ENCODE assay signal across 24 cellular contexts in the genomic region with DNA sequence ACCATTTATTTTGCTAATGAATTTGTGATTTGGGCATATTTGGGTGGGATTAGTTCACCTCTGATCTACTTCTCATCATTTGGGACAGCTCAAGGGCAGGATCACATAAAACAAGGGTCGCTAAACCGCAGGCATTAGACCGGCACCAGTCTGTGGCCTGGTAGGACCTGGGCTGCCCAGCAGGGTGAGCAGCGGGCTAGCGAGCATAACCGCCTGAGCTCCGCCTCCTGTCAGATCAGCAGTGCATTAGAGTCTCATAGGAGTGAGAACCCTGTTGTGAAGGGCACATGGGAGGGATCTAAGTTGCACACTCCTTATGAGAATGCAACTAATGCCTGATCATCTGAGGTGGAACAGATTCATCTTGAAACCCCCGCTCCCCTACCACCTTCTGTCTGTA.
DNase-seq lines count a peak whose midpoint lies in the region; ATAC-seq and TF ChIP-seq lines count a peak whose summit lies in the region.
"Had no signal": no experiment of that assay in that cellular context is flagged by ENCODE, and none has a peak within 500 bp of the region (broad histone marks: within the 10 kb centered on the region; RNA-seq: fewer than 3 reads in every experiment).

No MANE protein-coding gene starts in this region.

- no peaks in the 10 kb centered on the region for H3K9me3 ChIP-seq in A673 (ENCODE audit: low read depth, low read length, poor library complexity, severe bottlenecking)
- peaks cover 4% of the 10 kb centered on the region for H3K9me3 ChIP-seq in endodermal cell (ENCODE audit: control insufficient read depth, low read length)
- H3K9me3 ChIP-seq in CD8-positive, alpha-beta T cell (ENCODE audit: low read length), result no peaks in the 10 kb centered on the region
- H3K9me3 ChIP-seq: SJSA1 had no signal

- H3K4me3 Mint-ChIP-seq in endodermal cell, result no peak overlapping the region
- H3K4me3 Mint-ChIP-seq in CD8-positive, alpha-beta T cell, result no peak overlapping the region
- no peak overlapping the region for H3K4me3 Mint-ChIP-seq in activated naive CD8-positive, alpha-beta T cell treated with anti-CD3 and anti-CD28 coated beads, Interleukin-2, amount 50 U/mL, for 24 hours
- H3K4me3 Mint-ChIP-seq: CD4-positive, alpha-beta memory T cell had no signal

- H3K27ac ChIP-seq in A673 (ENCODE audit: low read depth, low read length, poor library complexity, severe bottlenecking) (no peak overlapping the region), endodermal cell (ENCODE audit: low read depth, low read length) (no peak overlapping the region)
- H3K27ac ChIP-seq in CD8-positive, alpha-beta T cell (ENCODE audit: low read depth, low read length), result no peak overlapping the region
- H3K27ac ChIP-seq: GM23248, KMS-11, SJSA1 had no signal

- CTCF ChIA-PET in A673 (lab: Charles Lee), result no interaction called here
- CTCF ChIA-PET in CD8-positive, alpha-beta T cell (lab: Charles Lee), result no interaction called here

- no peak overlapping the region for H3K27ac Mint-ChIP-seq in endodermal cell
- H3K27ac Mint-ChIP-seq in CD8-positive, alpha-beta T cell, result no peak overlapping the region
- H3K27ac Mint-ChIP-seq in activated naive CD8-positive, alpha-beta T cell treated with anti-CD3 and anti-CD28 coated beads, Interleukin-2, amount 50 U/mL, for 24 hours, result no peak overlapping the region
- H3K27ac Mint-ChIP-seq: CD4-positive, alpha-beta memory T cell had no signal

- no peaks in the 10 kb centered on the region for H3K36me3 ChIP-seq in A673 (ENCODE audit: insufficient read depth, low read length, poor library complexity, severe bottlenecking)
- no peaks in the 10 kb centered on the region for H3K36me3 ChIP-seq in endodermal cell (ENCODE audit: control insufficient read depth, insufficient read depth, low read length)
- H3K36me3 ChIP-seq in CD8-positive, alpha-beta T cell (ENCODE audit: insufficient read depth, low read length), result no peaks in the 10 kb centered on the region
- H3K36me3 ChIP-seq: SJSA1 had no signal

- POLR2A ChIA-PET in A673 (lab: Charles Lee; ENCODE audit: low non-redundant PET), result no interaction called here
- POLR2A ChIA-PET in CD8-positive, alpha-beta T cell (lab: Charles Lee), result no interaction called here

- H3K9me3 Mint-ChIP-seq in endodermal cell, result peaks cover 5% of the 10 kb centered on the region
- peaks cover 27% of the 10 kb centered on the region for H3K9me3 Mint-ChIP-seq in CD8-positive, alpha-beta T cell
- H3K9me3 Mint-ChIP-seq in activated naive CD8-positive, alpha-beta T cell treated with anti-CD3 and anti-CD28 coated beads, Interleukin-2, amount 50 U/mL, for 24 hours, result peaks cover 24% of the 10 kb centered on the region

- H3K4me3 ChIP-seq in A673 (ENCODE audit: low read depth, low read length, poor library complexity, severe bottlenecking) (no peak overlapping the region), NB4 (ENCODE audit: low read depth, low read length) (no peak overlapping the region), endodermal cell (ENCODE audit: low read length) (no peak overlapping the region)
- H3K4me3 ChIP-seq in CD8-positive, alpha-beta T cell (ENCODE audit: low read depth, low read length), result no peak overlapping the region
- H3K4me3 ChIP-seq: GM23248, SJSA1 had no signal

- no peak for TF ChIP-seq CTCF in A673 (conservative IDR thresholded peaks at IDR 0.05; ENCODE audit: low read depth, low read length)
- TF ChIP-seq CTCF in NB4 (IDR thresholded peaks at IDR 0.05; ENCODE audit: low read depth, low read length), result no peak
- TF ChIP-seq CTCF in endodermal cell (conservative IDR thresholded peaks at IDR 0.05), result peak; percentile 23
- no peak for TF ChIP-seq CTCF in CD8-positive, alpha-beta T cell (IDR thresholded peaks at IDR 0.05)

- H3K4me1 Mint-ChIP-seq in endodermal cell, result no peaks in the 10 kb centered on the region
- H3K4me1 Mint-ChIP-seq in CD8-positive, alpha-beta T cell (ENCODE audit: low read depth), result no peaks in the 10 kb centered on the region
- no peaks in the 10 kb centered on the region for H3K4me1 Mint-ChIP-seq in activated naive CD8-positive, alpha-beta T cell treated with anti-CD3 and anti-CD28 coated beads, Interleukin-2, amount 50 U/mL, for 24 hours
- H3K4me1 Mint-ChIP-seq: CD4-positive, alpha-beta memory T cell had no signal

- no peak for TF ChIP-seq POLR2A in NB4 (IDR thresholded peaks at IDR 0.05; ENCODE audit: extremely low read depth, insufficient read length)

- H3K9ac ChIP-seq in endodermal cell (ENCODE audit: extremely low read depth, low read length, poor library complexity, severe bottlenecking), result no peak overlapping the region
- H3K9ac ChIP-seq: GM23248, KMS-11 had no signal

- intact Hi-C loops in A673 (cut with micrococcal nuclease; ENCODE audit: unreplicated experiment), result no loop called here
- intact Hi-C loops in CD8-positive, alpha-beta T cell (cut with DNase I, micrococcal nuclease), result no loop called here

- no peaks in the 10 kb centered on the region for H3K27me3 Mint-ChIP-seq in endodermal cell (ENCODE audit: insufficient read depth)
- no peaks in the 10 kb centered on the region for H3K27me3 Mint-ChIP-seq in CD8-positive, alpha-beta T cell (ENCODE audit: low read depth)
- no peaks in the 10 kb centered on the region for H3K27me3 Mint-ChIP-seq in activated naive CD8-positive, alpha-beta T cell treated with anti-CD3 and anti-CD28 coated beads, Interleukin-2, amount 50 U/mL, for 24 hours
- H3K27me3 Mint-ChIP-seq: CD4-positive, alpha-beta memory T cell had no signal

- no peak for ATAC-seq in CD8-positive, alpha-beta T cell
- no peak for ATAC-seq in activated naive CD8-positive, alpha-beta T cell treated with anti-CD3 and anti-CD28 coated beads, Interleukin-2, amount 50 U/mL, for 24 hours

- WGBS in endodermal cell (ENCODE audit: insufficient coverage in 1 of 2, insufficient read length in 1 of 2), 2 experiments, result 94 to 97% methylated on average over 6 to 8 of the region's 8 CpGs

- BruUV-seq in A673 (replicated peaks; lab: Mats Ljungman, UMichigan), result no TSS peak

- no peaks in the 10 kb centered on the region for H3K36me3 Mint-ChIP-seq in endodermal cell (ENCODE audit: low read depth)
- no peaks in the 10 kb centered on the region for H3K36me3 Mint-ChIP-seq in CD8-positive, alpha-beta T cell
- H3K36me3 Mint-ChIP-seq in activated naive CD8-positive, alpha-beta T cell treated with anti-CD3 and anti-CD28 coated beads, Interleukin-2, amount 50 U/mL, for 24 hours (ENCODE audit: low read depth), result no peaks in the 10 kb centered on the region
- H3K36me3 Mint-ChIP-seq: CD4-positive, alpha-beta memory T cell had no signal

- H3K27me3 ChIP-seq in A673 (replicated peaks; ENCODE audit: insufficient read depth, low read depth, low read length, poor library complexity) (no peaks in the 10 kb centered on the region), endodermal cell (ENCODE audit: control insufficient read depth, insufficient read depth, low read length, poor library complexity, severe bottlenecking) (no peaks in the 10 kb centered on the region)
- no peaks in the 10 kb centered on the region for H3K27me3 ChIP-seq in CD8-positive, alpha-beta T cell (ENCODE audit: insufficient read depth, low read length)
- H3K27me3 ChIP-seq: SJSA1 had no signal

- no peaks in the 10 kb centered on the region for H3K4me1 ChIP-seq in A673 (ENCODE audit: insufficient read depth, low read length, poor library complexity, severe bottlenecking)
- no peaks in the 10 kb centered on the region for H3K4me1 ChIP-seq in endodermal cell (ENCODE audit: control insufficient read depth, insufficient read depth, low read length)
- no peaks in the 10 kb centered on the region for H3K4me1 ChIP-seq in CD8-positive, alpha-beta T cell (ENCODE audit: insufficient read depth, low read length)
- H3K4me1 ChIP-seq: SJSA1 had no signal

- DNase-seq in A673 (ENCODE audit: low spot score), result peak; percentile 4
- DNase-seq in H4 (ENCODE audit: low spot score), result peak; percentile 18
- DNase-seq in NB4 (ENCODE audit: low read depth), result peak; percentile 3
- DNase-seq in endodermal cell, result peak; percentile 64
- no peak for DNase-seq in CD8-positive, alpha-beta T cell
- DNase-seq in activated naive CD8-positive, alpha-beta T cell treated with anti-CD3 and anti-CD28 coated beads, Interleukin-2, amount 50 U/mL, for 24 hours, result no peak
- DNase-seq in NCI-H82 treated with DMSO at 0.1 percent for 48 hours (lab: John Stamatoyannopoulos, UW; ENCODE audit: unreplicated experiment), result no peak
- no peak for DNase-seq in AML-193 (lab: John Stamatoyannopoulos, UW)
- DNase-seq: C1 segment of cervical spinal cord; CD4-positive, alpha-beta memory T cell; DMS 273 treated with DMSO at 0.1 percent for 48 hours; GM23248; IMR-90; NCI-H1092 treated with DMSO at 0.1 percent for 48 hours; NCI-H1436; NCI-H187; NCI-H2171 treated with DMSO at 0.1 percent for 48 hours; NCI-H524; NCI-H748 treated with DMSO at 0.1 percent for 48 hours; Right ventricle myocardium superior; RPMI8226; T-helper 9 cell had no signal

Comparison
In these comparisons a context has a peak if more than half of its experiments do, and no peak if none do; other contexts are left out.
1. DNase-seq: peak in A673 (single experiment), H4 (single experiment), NB4 (single experiment) and endodermal cell (single experiment); none in CD8-positive, alpha-beta T cell (0 of 7), activated naive CD8-positive, alpha-beta T cell treated with anti-CD3 and anti-CD28 coated beads, Interleukin-2, amount 50 U/mL, for 24 hours (single experiment), NCI-H82 treated with DMSO at 0.1 percent for 48 hours (single experiment) and AML-193 (0 of 2).